ENCODE assay signal across 8 cellular contexts in the genomic region with DNA sequence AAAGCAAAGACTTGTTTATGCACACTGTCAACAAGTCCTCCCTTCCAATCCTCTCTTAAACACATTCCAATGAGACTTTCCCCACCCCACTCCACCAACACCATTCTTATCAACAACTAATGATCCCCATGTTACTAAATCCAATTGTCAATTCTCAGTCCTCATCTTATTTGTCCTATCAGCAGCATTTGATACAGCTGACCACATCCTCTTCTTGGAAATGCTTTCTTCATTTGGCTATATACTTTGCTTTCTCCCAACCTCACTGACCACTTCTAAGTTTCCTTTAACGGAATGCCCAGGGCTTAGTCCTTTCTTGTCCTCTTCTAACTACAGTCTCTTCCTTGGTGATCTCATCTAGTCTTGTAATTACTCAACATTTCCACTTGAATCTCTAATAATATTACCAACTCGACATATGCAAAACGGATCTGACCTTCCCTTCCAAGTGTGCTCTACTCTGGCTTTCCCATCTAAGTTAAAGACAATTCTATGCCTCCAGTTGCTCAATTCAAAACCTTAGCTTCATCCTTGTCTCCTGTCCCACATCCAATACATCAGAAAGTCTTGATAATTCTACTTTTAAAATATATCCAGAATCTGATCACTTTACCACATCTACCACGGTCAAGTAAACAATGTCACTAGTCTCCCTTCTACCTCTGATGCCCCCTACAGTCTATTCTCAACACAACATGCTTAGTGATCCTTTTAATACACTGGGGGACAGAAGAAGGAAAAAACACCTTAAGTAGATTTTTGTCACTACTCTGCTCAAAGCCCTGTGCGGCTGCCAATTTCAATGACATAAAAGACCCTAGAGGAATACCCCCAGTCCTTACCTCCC. TPM values are rescaled to one million over a fixed set of nuclear protein-coding genes. Genes with fewer than 3 reads are reported as not detected.
A peak's percentile ranks its signal among the peaks of the same experiment; 100 is the strongest.
DNase-seq lines count a peak whose midpoint lies in the region; ATAC-seq and TF ChIP-seq lines count a peak whose summit lies in the region.

No MANE protein-coding gene starts in this region.

- H3K36me3 ChIP-seq in Karpas-422 (ENCODE audit: insufficient read depth, low read length): no peaks in the 10 kb centered on the region

- H3K79me2 ChIP-seq in Karpas-422 (ENCODE audit: low read length): peaks cover 30% of the 10 kb centered on the region

- H3K4me3 ChIP-seq in GM12875 (ENCODE audit: low read depth, low read length) (no peak overlapping the region), Karpas-422 (ENCODE audit: low read length) (no peak overlapping the region), fibroblast of mammary gland (ENCODE audit: control insufficient read depth, low read depth, low read length) (no peak overlapping the region), coronary artery (no peak overlapping the region)

- peaks cover 12% of the 10 kb centered on the region for H3K4me1 ChIP-seq in Karpas-422 (ENCODE audit: low read length)

- H3K27ac ChIP-seq in Karpas-422 (ENCODE audit: low read length): no peak overlapping the region
- H3K27ac ChIP-seq in coronary artery: no peak overlapping the region
- no peak overlapping the region for H3K27ac ChIP-seq in caudate nucleus (ENCODE audit: low read depth, low read length)

- no peak overlapping the region for H3K4me2 ChIP-seq in Karpas-422 (ENCODE audit: low read depth, low read length, poor library complexity, severe bottlenecking)

- H3K27me3 ChIP-seq in Karpas-422 (ENCODE audit: low read length): no peaks in the 10 kb centered on the region

- no peak overlapping the region for H2AFZ ChIP-seq in Karpas-422 (ENCODE audit: low read length)

- no peaks in the 10 kb centered on the region for H3K9me2 ChIP-seq in Karpas-422 (replicated peaks; ENCODE audit: insufficient read depth, low read length)

- TF ChIP-seq CTCF in GM12875 (IDR thresholded peaks at IDR 0.05; ENCODE audit: borderline replicate concordance, insufficient read depth, low read depth, low read length): peak; percentile 43; the same call in 1 of the 2 replicates
- TF ChIP-seq CTCF in fibroblast of mammary gland (conservative IDR thresholded peaks at IDR 0.05; ENCODE audit: control insufficient read depth, insufficient read depth, low read depth, low read length): peak; percentile 21
- no peak for TF ChIP-seq CTCF in coronary artery (IDR thresholded peaks at IDR 0.05)

- no peaks in the 10 kb centered on the region for H4K20me1 ChIP-seq in Karpas-422 (ENCODE audit: insufficient read depth, low read depth, low read length)

- no peaks in the 10 kb centered on the region for H3K9me3 ChIP-seq in Karpas-422 (ENCODE audit: low read length)

- no peak overlapping the region for H3K9ac ChIP-seq in Karpas-422 (ENCODE audit: low read length)

- peak; percentile 69 for DNase-seq in Karpas-422
- no peak for DNase-seq in fibroblast of mammary gland (ENCODE audit: low read depth)
- DNase-seq in coronary artery (ENCODE audit: low spot score): no peak
- no peak for DNase-seq in caudate nucleus (lab: John Stamatoyannopoulos, UW)
- no peak for DNase-seq in activated CD4-positive, alpha-beta T cell treated with anti-CD3 and anti-CD28 coated beads for 48 hours

- ATAC-seq in GM21619 (IDR thresholded peaks at IDR 0.05; ENCODE audit: unreplicated experiment) (peak; percentile 68), GM19455 (IDR thresholded peaks at IDR 0.05; ENCODE audit: unreplicated experiment) (no peak)

RNA-seq across cellular contexts. Expression of a gene that starts 25.5 kb away (rescaled TPM):
- 25.7 and 42.9 TPM in 2 replicates for total RNA-seq in Karpas-422 (2014; rRNA removed; shearing (Covaris generic); ENCODE audit: low replicate concordance)
